In the genomic region with DNA sequence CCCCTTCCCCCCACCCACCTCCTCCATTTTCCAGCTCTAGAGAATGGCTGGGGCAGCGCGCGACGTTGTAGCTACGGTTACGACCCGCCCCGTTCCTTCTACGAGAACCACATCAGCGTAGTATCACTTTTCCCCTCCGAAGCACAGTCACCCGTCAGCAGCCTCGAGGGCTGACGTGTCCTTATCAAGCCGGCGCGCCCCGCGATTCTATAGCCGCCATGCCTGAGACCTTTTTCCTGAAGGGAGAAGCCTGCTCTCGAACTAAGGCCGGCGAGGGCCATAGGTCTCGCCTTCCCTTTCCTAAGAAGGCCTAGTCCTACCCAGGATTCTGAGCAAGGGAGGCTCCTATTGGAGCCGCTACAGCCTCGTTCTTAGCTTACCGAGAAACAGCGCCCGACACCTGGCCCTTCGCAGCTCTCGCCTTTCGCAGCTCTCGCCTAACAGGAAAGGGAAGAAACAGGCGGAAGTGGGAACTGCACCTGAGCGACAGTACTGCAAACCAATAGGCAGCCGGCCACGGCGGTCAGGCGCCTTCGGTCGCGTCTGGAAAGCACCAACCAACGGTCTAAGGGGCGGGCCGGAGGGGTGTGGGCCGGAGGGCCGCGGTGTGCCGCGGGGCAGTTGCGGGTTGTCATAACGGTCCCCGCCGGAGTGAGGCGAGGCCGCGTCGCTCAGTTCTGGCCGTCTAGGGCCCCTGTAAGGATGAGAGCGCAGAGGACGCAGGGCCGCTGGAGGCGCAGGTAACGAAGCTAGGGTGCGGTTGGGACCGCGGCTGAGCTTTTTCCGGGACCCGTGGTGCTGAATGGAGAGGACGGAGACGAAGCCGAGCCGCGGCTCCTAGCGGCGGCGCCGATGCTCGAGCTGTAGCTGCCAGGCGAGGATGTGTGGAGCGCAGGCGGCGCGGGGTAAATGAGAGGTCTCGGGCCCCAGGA, we compare ENCODE assay signal across 1 cellular context.
TF ChIP-seq lines count a peak whose summit lies in the region.

TSS of gene MGAT2 (plus strand) at position 618 of the 932 bp plus-strand sequence. CDS start 470 bp downstream, outside the sequence.
TSS of gene RPL36AL (minus strand) at position 445 of the 932 bp plus-strand sequence. CDS start 1,522 bp downstream, outside the sequence.

TF ChIP-seq in IMR-90, 13 proteins besides CTCF, POLR2A, EP300 and RAD21:
- TF ChIP-seq, protein P1, sequence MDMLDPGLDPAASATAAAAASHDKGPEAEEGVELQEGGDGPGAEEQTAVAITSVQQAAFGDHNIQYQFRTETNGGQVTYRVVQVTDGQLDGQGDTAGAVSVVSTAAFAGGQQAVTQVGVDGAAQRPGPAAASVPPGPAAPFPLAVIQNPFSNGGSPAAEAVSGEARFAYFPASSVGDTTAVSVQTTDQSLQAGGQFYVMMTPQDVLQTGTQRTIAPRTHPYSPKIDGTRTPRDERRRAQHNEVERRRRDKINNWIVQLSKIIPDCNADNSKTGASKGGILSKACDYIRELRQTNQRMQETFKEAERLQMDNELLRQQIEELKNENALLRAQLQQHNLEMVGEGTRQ (IDR thresholded peaks at IDR 0.05; ENCODE audit: low read depth, low read length), result peak; percentile 90
- no peak for TF ChIP-seq SMC3 (IDR thresholded peaks at IDR 0.05; ENCODE audit: low read depth, low read length)
- no peak for TF ChIP-seq CEBPB (IDR thresholded peaks at IDR 0.05; ENCODE audit: low read depth, low read length)
- peak; percentile 38; the same call in 1 of the 2 replicates for TF ChIP-seq FOS (IDR thresholded peaks at IDR 0.05; ENCODE audit: low read depth, low read length)
- no peak for TF ChIP-seq CHD1 (IDR thresholded peaks at IDR 0.05; ENCODE audit: low read depth, low read length)
- TF ChIP-seq MXI1 (IDR thresholded peaks at IDR 0.05; ENCODE audit: borderline replicate concordance, low read depth, low read length), result peak; percentile 55; the same call in 1 of the 2 replicates
- TF ChIP-seq NFE2L2 (IDR thresholded peaks at IDR 0.05; ENCODE audit: low read depth, low read length), result no peak
- TF ChIP-seq ELK1 (IDR thresholded peaks at IDR 0.05; ENCODE audit: borderline replicate concordance, low read depth, low read length), result no peak
- no peak for TF ChIP-seq RFX5 (IDR thresholded peaks at IDR 0.05; ENCODE audit: low read depth, low read length)
- TF ChIP-seq BHLHE40 (IDR thresholded peaks at IDR 0.05; ENCODE audit: low read depth, low read length), result no peak
- TF ChIP-seq MAFK (IDR thresholded peaks at IDR 0.05; ENCODE audit: low read depth, low read length), result no peak
- TF ChIP-seq RCOR1 (IDR thresholded peaks at IDR 0.05; ENCODE audit: insufficient replicate concordance, low read length), result no peak
- TF ChIP-seq MAZ (IDR thresholded peaks at IDR 0.05; ENCODE audit: borderline replicate concordance, low read depth, low read length), result peak; percentile 47; the same call in 1 of the 2 replicates
